In the genomic region with DNA sequence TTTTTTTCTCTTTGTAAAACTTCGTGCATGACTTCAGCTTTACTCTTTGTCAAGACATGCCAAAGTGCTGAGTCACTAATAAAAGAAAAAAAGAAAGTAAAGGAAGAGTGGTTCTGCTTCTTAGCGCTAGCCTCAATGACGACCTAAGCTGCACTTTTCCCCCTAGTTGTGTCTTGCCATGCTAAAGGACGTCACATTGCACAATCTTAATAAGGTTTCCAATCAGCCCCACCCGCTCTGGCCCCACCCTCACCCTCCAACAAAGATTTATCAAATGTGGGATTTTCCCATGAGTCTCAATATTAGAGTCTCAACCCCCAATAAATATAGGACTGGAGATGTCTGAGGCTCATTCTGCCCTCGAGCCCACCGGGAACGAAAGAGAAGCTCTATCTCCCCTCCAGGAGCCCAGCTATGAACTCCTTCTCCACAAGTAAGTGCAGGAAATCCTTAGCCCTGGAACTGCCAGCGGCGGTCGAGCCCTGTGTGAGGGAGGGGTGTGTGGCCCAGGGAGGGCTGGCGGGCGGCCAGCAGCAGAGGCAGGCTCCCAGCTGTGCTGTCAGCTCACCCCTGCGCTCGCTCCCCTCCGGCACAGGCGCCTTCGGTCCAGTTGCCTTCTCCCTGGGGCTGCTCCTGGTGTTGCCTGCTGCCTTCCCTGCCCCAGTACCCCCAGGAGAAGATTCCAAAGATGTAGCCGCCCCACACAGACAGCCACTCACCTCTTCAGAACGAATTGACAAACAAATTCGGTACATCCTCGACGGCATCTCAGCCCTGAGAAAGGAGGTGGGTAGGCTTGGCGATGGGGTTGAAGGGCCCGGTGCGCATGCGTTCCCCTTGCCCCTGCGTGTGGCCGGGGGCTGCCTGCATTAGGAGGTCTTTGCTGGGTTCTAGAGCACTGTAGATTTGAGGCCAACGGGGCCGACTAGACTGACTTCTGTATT, we compare ENCODE assay signal across 8 cellular contexts. TPM values are rescaled to one million over a fixed set of nuclear protein-coding genes. Genes with fewer than 3 reads are reported as not detected.
DNase-seq lines count a peak whose midpoint lies in the region; ATAC-seq, FAIRE-seq and TF ChIP-seq lines count a peak whose summit lies in the region.

IL6 (plus strand) TSS at position 352 of the 944 bp plus-strand sequence; CDS start at position 415, 63 bp downstream.

- TF ChIP-seq RAD21 in A549 (conservative IDR thresholded peaks at IDR 0.05 in 1 of 2, IDR thresholded peaks at IDR 0.05 in 1 of 2): no peak

- peak in 1 of 2 experiments; percentile 28; a peak in 1 of 5 replicates for TF ChIP-seq EP300 in A549 (IDR thresholded peaks at IDR 0.05)

- peaks cover 21% of the 10 kb centered on the region for H3K79me2 ChIP-seq in osteoblast (ENCODE audit: insufficient read depth, low read length)

- no peaks in the 10 kb centered on the region for H3K9me3 Mint-ChIP-seq in activated naive CD8-positive, alpha-beta T cell treated with anti-CD3 and anti-CD28 coated beads, Interleukin-2, amount 50 U/mL, for 24 hours

- no peaks in the 10 kb centered on the region for H3K27me3 ChIP-seq in osteoblast (ENCODE audit: insufficient read depth, low read length)

- H3K27ac ChIP-seq in A549 (peak within 1 kb of the TSS; percentile 48 to 84), osteoblast (ENCODE audit: low read depth, low read length) (peak within 1 kb of the TSS; percentile 99)

- H3K36me3 Mint-ChIP-seq in activated naive CD8-positive, alpha-beta T cell treated with anti-CD3 and anti-CD28 coated beads, Interleukin-2, amount 50 U/mL, for 24 hours (ENCODE audit: low read depth): no peaks in the 10 kb centered on the region

- DNase-seq in A549 (ENCODE audit: low read depth in 1 of 2, low spot score in 1 of 2): peak in 1 of 2 experiments; percentile 43
- peak; percentile 7 for DNase-seq in NCI-H526 treated with DMSO at 0.1 percent for 48 hours (lab: John Stamatoyannopoulos, UW)
- peak; percentile 13 for DNase-seq in activated naive CD8-positive, alpha-beta T cell treated with anti-CD3 and anti-CD28 coated beads, Interleukin-2, amount 50 U/mL, for 24 hours
- peak; percentile 92 for DNase-seq in Right ventricle myocardium inferior (ENCODE audit: missing footprints)
- peak; percentile 72 for DNase-seq in osteoblast (ENCODE audit: insufficient read length, low spot score, missing footprints)
- no peak for DNase-seq in germinal center (ENCODE audit: low spot score)

- no peak within 1 kb of the TSS for H2AFZ ChIP-seq in osteoblast (ENCODE audit: low read length)

- peak within 1 kb of the TSS; percentile 65 for H3K4me3 Mint-ChIP-seq in activated naive CD8-positive, alpha-beta T cell treated with anti-CD3 and anti-CD28 coated beads, Interleukin-2, amount 50 U/mL, for 24 hours

- CTCF ChIA-PET in A549 (lab: Yijun Ruan, JAX): interaction anchor here (0.6 to 19.8 kb wide), 41 partner anchors 9 to 329 kb away, joined by 3 to 477 read pairs (median 6); no protein-coding TSS in a partner anchor

- TF ChIP-seq CTCF in A549 (IDR thresholded peaks at IDR 0.05): no peak
- TF ChIP-seq CTCF in osteoblast (IDR thresholded peaks at IDR 0.05; ENCODE audit: extremely low read depth, low read depth, low read length): no peak

- no peak for FAIRE-seq in A549 (lab: Jason Lieb, UNC)

- peaks cover 36% of the 10 kb centered on the region for H3K4me1 Mint-ChIP-seq in activated naive CD8-positive, alpha-beta T cell treated with anti-CD3 and anti-CD28 coated beads, Interleukin-2, amount 50 U/mL, for 24 hours

- 0 out of 3 replicates have a peak within 1 kb of the TSS, but pooled peaks have one; percentile 17 for H3K4me3 ChIP-seq in A549
- peak within 1 kb of the TSS; percentile 84 for H3K4me3 ChIP-seq in osteoblast (ENCODE audit: insufficient read depth, low read length)

- intact Hi-C loops in Right ventricle myocardium inferior (cut with DNase I): loop anchor here (1.0 to 10.0 kb wide), 6 partner anchors 55 to 330 kb away; no protein-coding TSS in a partner anchor

- peaks cover 31% of the 10 kb centered on the region for H3K36me3 ChIP-seq in osteoblast (ENCODE audit: insufficient read depth, low read length)

- ATAC-seq in A549 (peak; percentile 42 to 47), GM21717 (IDR thresholded peaks at IDR 0.05; ENCODE audit: unreplicated experiment) (peak; percentile 30), Right ventricle myocardium inferior (peak; percentile 93), HG03571 (IDR thresholded peaks at IDR 0.05; ENCODE audit: unreplicated experiment) (no peak)
- ATAC-seq in activated naive CD8-positive, alpha-beta T cell treated with anti-CD3 and anti-CD28 coated beads, Interleukin-2, amount 50 U/mL, for 24 hours: no peak

- TF ChIP-seq POLR2A in A549 (IDR thresholded peaks at IDR 0.05; ENCODE audit: low read length): no peak

- H3K4me1 ChIP-seq in A549 (peaks cover 28% of the 10 kb centered on the region), osteoblast (ENCODE audit: insufficient read depth, low read length) (peaks cover 66% of the 10 kb centered on the region)

- H3K4me2 ChIP-seq in A549 (peak within 1 kb of the TSS; percentile 70), osteoblast (ENCODE audit: insufficient read depth, low read length) (peak within 1 kb of the TSS; percentile 97)

- H3K27ac Mint-ChIP-seq in activated naive CD8-positive, alpha-beta T cell treated with anti-CD3 and anti-CD28 coated beads, Interleukin-2, amount 50 U/mL, for 24 hours: no peak within 1 kb of the TSS

- 68% methylated on average over 28 of the region's 31 CpGs for WGBS in A549 (ENCODE audit: missing lambda C conversion rate)

- no peaks in the 10 kb centered on the region for H3K9me3 ChIP-seq in A549
- H3K9me3 ChIP-seq in osteoblast (ENCODE audit: low read depth, low read length): no peaks in the 10 kb centered on the region

- POLR2A ChIA-PET in A549 (lab: Yijun Ruan, JAX): interaction anchor here (0.9 to 2.6 kb wide), 6 partner anchors 9 to 166 kb away, joined by 3 to 16 read pairs (median 5); no protein-coding TSS in a partner anchor

- H4K20me1 ChIP-seq in osteoblast (ENCODE audit: insufficient read depth, low read length): no peaks in the 10 kb centered on the region

- H3K27me3 Mint-ChIP-seq in activated naive CD8-positive, alpha-beta T cell treated with anti-CD3 and anti-CD28 coated beads, Interleukin-2, amount 50 U/mL, for 24 hours: peaks cover 34% of the 10 kb centered on the region

TF ChIP-seq in A549, 52 proteins besides CTCF, POLR2A, EP300 and RAD21:
- TF ChIP-seq HOXB13 (CRISPR knock-in tag; IDR thresholded peaks at IDR 0.05; ENCODE audit: low read depth): no peak
- no peak for TF ChIP-seq POLR2AphosphoS2 (conservative IDR thresholded peaks at IDR 0.05; ENCODE audit: low read length)
- no peak for TF ChIP-seq ESRRA (IDR thresholded peaks at IDR 0.05; ENCODE audit: borderline replicate concordance, low read length)
- peak; percentile 89 for TF ChIP-seq NFE2L2 (conservative IDR thresholded peaks at IDR 0.05; ENCODE audit: low read length)
- TF ChIP-seq GATA3 (IDR thresholded peaks at IDR 0.05; ENCODE audit: borderline replicate concordance): no peak
- TF ChIP-seq CEBPB (IDR thresholded peaks at IDR 0.05): peak; percentile 43 to 47; a peak in 3 of 4 replicates
- no peak for TF ChIP-seq RARB (CRISPR knock-in tag; IDR thresholded peaks at IDR 0.05)
- TF ChIP-seq TP53 (CRISPR knock-in tag; IDR thresholded peaks at IDR 0.05): no peak
- TF ChIP-seq FOSL2 (IDR thresholded peaks at IDR 0.05): 0 out of 2 replicates have a peak, but pooled peaks have one; percentile 27
- TF ChIP-seq FOSL2 (CRISPR knock-in tag; IDR thresholded peaks at IDR 0.05): peak; percentile 40
- no peak for TF ChIP-seq RCOR1 (IDR thresholded peaks at IDR 0.05; ENCODE audit: low read depth, low read length)
- peak; percentile 94 for TF ChIP-seq MAFK (IDR thresholded peaks at IDR 0.05; ENCODE audit: partially characterized antibody)

RNA-seq across cellular contexts. Expression of gene IL6, which starts in this region (rescaled TPM):
- polyA plus RNA-seq in A549 (2011; rRNA removed) (1.3 and 2.3 TPM in 2 replicates), A549 (2017; fragmentation: RNase III; extraction: RNeasy Plus Mini Kit Qiagen cat#74134 plus additional on column Dnase treatment) (2.8 to 4.4 TPM (median 2.9 TPM) in 3 replicates)
- polyA plus RNA-seq in A549 (2012; cell fraction: cytosol; rRNA removed): 0.66 and 1.6 TPM in 2 replicates
- polyA plus RNA-seq in A549 (2012; cell fraction: nucleus; rRNA removed): 1.4 and 2.1 TPM in 2 replicates
- 0.73 TPM in 1 of 2 replicates, not detected in the other for polyA minus RNA-seq in A549 (2011; rRNA and poly(A)+ RNA removed)
- total RNA-seq in Right ventricle myocardium inferior (0.60 TPM), osteoblast (37.4 and 52.8 TPM in 2 replicates)

Comparison
In these comparisons a context has a peak if more than half of its experiments do, and no peak if none do; other contexts are left out.
1. RNA of gene IL6 (total RNA-seq): 37.4 to 52.8 TPM in osteoblast; 0.60 TPM in Right ventricle myocardium inferior (single experiment); every median in the first group is over 10 times any median in the second.
2. Peak in DNase-seq and ATAC-seq in Right ventricle myocardium inferior; RNA of the gene not detected or under 1 TPM.
3. ATAC-seq: peak in A549 (2 of 2) and GM21717 (single experiment); none in activated naive CD8-positive, alpha-beta T cell treated with anti-CD3 and anti-CD28 coated beads, Interleukin-2, amount 50 U/mL, for 24 hours (single experiment) and HG03571 (single experiment).